6 cellular contexts compared by ENCODE assay signal in the genomic region with DNA sequence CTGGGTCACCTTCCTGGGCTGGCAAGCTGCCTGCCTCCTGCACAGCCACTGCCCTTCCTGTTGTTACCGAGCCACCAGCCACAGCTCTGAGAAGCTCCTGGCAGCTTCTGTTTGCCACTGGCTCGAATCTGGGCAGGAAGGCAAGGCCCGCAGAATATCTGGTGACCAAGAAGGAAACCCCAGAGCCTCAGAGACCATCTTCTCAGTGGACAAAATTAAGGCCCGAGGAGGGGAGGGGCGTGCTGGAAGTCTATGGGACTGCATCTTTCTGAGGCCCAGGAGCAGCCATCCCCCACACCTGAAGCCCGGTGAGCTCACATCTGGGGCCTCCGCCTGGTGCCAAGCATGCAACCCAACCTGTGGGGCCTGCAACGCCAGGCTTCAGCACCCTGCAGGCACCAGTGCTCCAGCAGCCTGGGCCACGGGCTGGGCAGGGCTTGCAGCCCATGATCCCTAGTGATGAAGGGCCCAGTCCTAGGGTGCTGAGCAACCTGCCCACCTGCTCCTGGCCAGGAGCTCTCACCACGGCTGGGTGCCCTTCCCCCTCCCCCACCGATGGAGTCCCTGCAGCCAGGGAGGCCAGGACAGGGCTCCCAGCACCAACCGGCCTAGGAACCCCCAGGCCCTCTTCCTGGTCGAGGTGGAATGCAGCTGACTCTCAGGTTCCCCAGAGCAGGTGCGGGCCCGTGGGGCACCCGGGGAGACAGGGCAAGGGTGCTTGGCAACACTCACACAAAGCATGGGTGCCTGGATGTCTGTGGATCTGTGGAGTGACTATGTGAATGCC. TPM values are rescaled to one million over a fixed set of nuclear protein-coding genes. Genes with fewer than 3 reads are reported as not detected.
DNase-seq lines count a peak whose midpoint lies in the region; ATAC-seq and TF ChIP-seq lines count a peak whose summit lies in the region.

No MANE protein-coding gene starts in this region.

- H3K27ac ChIP-seq in hepatocyte (peak overlapping the region; percentile 89), vagina (peak overlapping the region; percentile 82)

- no peak overlapping the region for H3K27ac Mint-ChIP-seq in activated naive CD4-positive, alpha-beta T cell treated with anti-CD3 and anti-CD28 coated beads, Interleukin-2, amount 50 U/mL, for 24 hours

- H3K36me3 Mint-ChIP-seq in activated naive CD4-positive, alpha-beta T cell treated with anti-CD3 and anti-CD28 coated beads, Interleukin-2, amount 50 U/mL, for 24 hours, result peaks cover 3% of the 10 kb centered on the region

- H3K9me2 ChIP-seq in hepatocyte (replicated peaks; ENCODE audit: insufficient read depth), result no peaks in the 10 kb centered on the region

- H4K20me1 ChIP-seq in hepatocyte (ENCODE audit: insufficient read depth, poor library complexity, severe bottlenecking), result peaks cover 28% of the 10 kb centered on the region

- TF ChIP-seq CTCF in hepatocyte (IDR thresholded peaks at IDR 0.05; ENCODE audit: poor library complexity) (no peak), vagina (IDR thresholded peaks at IDR 0.05) (no peak)

- peak overlapping the region; percentile 70 for H3K4me3 Mint-ChIP-seq in activated naive CD4-positive, alpha-beta T cell treated with anti-CD3 and anti-CD28 coated beads, Interleukin-2, amount 50 U/mL, for 24 hours

- peak overlapping the region; percentile 95 for H3K4me2 ChIP-seq in hepatocyte

- H3K79me2 ChIP-seq in hepatocyte, result peaks cover 58% of the 10 kb centered on the region

- DNase-seq in activated naive CD4-positive, alpha-beta T cell (lab: John Stamatoyannopoulos, UW), result no peak
- no peak for DNase-seq in hepatocyte (ENCODE audit: low spot score)
- DNase-seq in vagina (ENCODE audit: extremely low spot score in 2 of 2), result no peak
- no peak for DNase-seq in NCI-H1694 treated with DMSO at 0.1 percent for 48 hours (lab: John Stamatoyannopoulos, UW)

- no peaks in the 10 kb centered on the region for H3K27me3 Mint-ChIP-seq in activated naive CD4-positive, alpha-beta T cell treated with anti-CD3 and anti-CD28 coated beads, Interleukin-2, amount 50 U/mL, for 24 hours

- ATAC-seq in GM21529 (IDR thresholded peaks at IDR 0.05; ENCODE audit: unreplicated experiment), result no peak

- no peak for TF ChIP-seq POLR2A in vagina (IDR thresholded peaks at IDR 0.05)

- no peaks in the 10 kb centered on the region for H3K9me3 Mint-ChIP-seq in activated naive CD4-positive, alpha-beta T cell treated with anti-CD3 and anti-CD28 coated beads, Interleukin-2, amount 50 U/mL, for 24 hours

- peaks cover 23% of the 10 kb centered on the region for H3K4me1 Mint-ChIP-seq in activated naive CD4-positive, alpha-beta T cell treated with anti-CD3 and anti-CD28 coated beads, Interleukin-2, amount 50 U/mL, for 24 hours

- intact Hi-C loops in vagina (cut with DNase I), result no loop called here

- peak overlapping the region; percentile 71 for H2AFZ ChIP-seq in hepatocyte

- 73% methylated on average over 16 of the region's 16 CpGs for WGBS in hepatocyte (ENCODE audit: low lambda C conversion rate, missing lambda C conversion rate)

- H3K4me3 ChIP-seq in hepatocyte, result peak overlapping the region; percentile 90
- peak overlapping the region; percentile 83 to 97 for H3K4me3 ChIP-seq in vagina

- no peaks in the 10 kb centered on the region for H3K27me3 ChIP-seq in hepatocyte
- H3K27me3 ChIP-seq in vagina, result no peaks in the 10 kb centered on the region

- H3K36me3 ChIP-seq in hepatocyte (replicated peaks; ENCODE audit: insufficient read depth, low read depth), result no peaks in the 10 kb centered on the region
- H3K36me3 ChIP-seq in vagina, result peaks cover 0 to 16% of the 10 kb centered on the region in 2 donors

- H3K4me1 ChIP-seq in hepatocyte (ENCODE audit: insufficient read depth) (peaks cover 17% of the 10 kb centered on the region), vagina (peaks cover 59% of the 10 kb centered on the region)

- H3K9me3 ChIP-seq in hepatocyte (ENCODE audit: low read depth), result no peaks in the 10 kb centered on the region
- no peaks in the 10 kb centered on the region for H3K9me3 ChIP-seq in vagina

RNA-seq across cellular contexts. Expression of a gene that starts 0.9 kb away (rescaled TPM):
- total RNA-seq in hepatocyte, result 12.8 and 22.9 TPM in 2 replicates
- polyA plus RNA-seq in hepatocyte, result 43.2 and 45.6 TPM in 2 replicates
- 20.9 TPM for total RNA-seq in vagina

RNA-seq across cellular contexts. Expression of a gene that starts 1.0 kb away (rescaled TPM):
- total RNA-seq in hepatocyte (72.1 and 80.6 TPM in 2 replicates), vagina (142 TPM)
- 73.7 and 80.4 TPM in 2 replicates for polyA plus RNA-seq in hepatocyte

RNA-seq across cellular contexts. Expression of a gene that starts 5.6 kb away (rescaled TPM):
- total RNA-seq in hepatocyte (0.17 TPM in 1 of 2 replicates, not detected in the other), vagina (0.74 TPM)
- polyA plus RNA-seq in hepatocyte, result 0.42 and 1.0 TPM in 2 replicates

RNA-seq across cellular contexts. Expression of a gene that starts 17.1 kb away (rescaled TPM):
- total RNA-seq in hepatocyte (27.7 and 36.2 TPM in 2 replicates), vagina (31.2 TPM)
- 27.4 and 37.2 TPM in 2 replicates for polyA plus RNA-seq in hepatocyte

RNA-seq across cellular contexts. Expression of a gene that starts 17.8 kb away (rescaled TPM):
- total RNA-seq in hepatocyte, result 50.9 and 56.0 TPM in 2 replicates
- 87.1 and 108 TPM in 2 replicates for polyA plus RNA-seq in hepatocyte
- 68.5 TPM for total RNA-seq in vagina
